Comparison of ENCODE assay signal across 1 cellular context in the genomic region with DNA sequence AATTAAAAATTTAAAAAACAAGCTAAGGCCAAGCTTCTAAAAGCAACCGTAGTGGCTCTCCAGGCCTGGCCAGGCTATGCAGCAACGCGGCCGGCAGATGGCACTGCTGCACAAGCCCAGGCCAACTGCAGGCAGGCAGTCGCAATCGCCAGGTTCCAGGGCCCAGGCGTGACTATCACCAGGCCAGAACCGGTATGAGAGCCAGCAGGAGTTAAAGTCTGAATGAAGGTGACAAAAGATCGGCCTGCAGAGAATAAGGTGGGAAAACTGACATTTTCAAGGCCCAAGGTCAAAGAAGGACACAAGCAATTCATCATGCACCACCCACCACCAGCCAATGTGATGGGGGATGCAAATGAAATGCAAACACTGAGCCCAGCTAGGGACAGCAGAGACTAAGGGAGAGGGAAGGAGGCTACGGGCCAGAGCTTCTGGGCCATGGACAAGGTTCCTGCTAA.
A peak's percentile ranks its signal among the peaks of the same experiment; 100 is the strongest.
TF ChIP-seq lines count a peak whose summit lies in the region.

No MANE protein-coding gene starts in this region.

TF ChIP-seq in HepG2, 621 proteins besides CTCF, POLR2A, EP300 and RAD21 (continued from another document and continues in another):
- TF ChIP-seq, protein P1, sequence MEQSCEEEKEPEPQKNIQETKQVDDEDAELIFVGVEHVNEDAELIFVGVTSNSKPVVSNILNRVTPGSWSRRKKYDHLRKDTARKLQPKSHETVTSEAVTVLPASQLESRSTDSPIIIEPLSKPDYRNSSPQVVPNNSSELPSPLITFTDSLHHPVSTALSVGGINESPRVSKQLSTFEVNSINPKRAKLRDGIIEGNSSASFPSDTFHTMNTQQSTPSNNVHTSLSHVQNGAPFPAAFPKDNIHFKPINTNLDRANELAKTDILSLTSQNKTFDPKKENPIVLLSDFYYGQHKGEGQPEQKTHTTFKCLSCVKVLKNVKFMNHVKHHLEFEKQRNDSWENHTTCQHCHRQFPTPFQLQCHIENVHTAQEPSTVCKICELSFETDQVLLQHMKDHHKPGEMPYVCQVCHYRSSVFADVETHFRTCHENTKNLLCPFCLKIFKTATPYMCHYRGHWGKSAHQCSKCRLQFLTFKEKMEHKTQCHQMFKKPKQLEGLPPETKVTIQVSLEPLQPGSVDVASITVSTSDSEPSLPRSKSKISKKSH (CRISPR knock-in tag; IDR thresholded peaks at IDR 0.05; ENCODE audit: borderline replicate concordance): peak; percentile 29; the same call in 1 of the 2 replicates
- TF ChIP-seq KDM3A (CRISPR knock-in tag; IDR thresholded peaks at IDR 0.05; ENCODE audit: low read depth): peak; percentile 35; the same call in 1 of the 2 replicates
- TF ChIP-seq TBX2 (CRISPR knock-in tag; IDR thresholded peaks at IDR 0.05; ENCODE audit: borderline replicate concordance): no peak
- TF ChIP-seq AKNA (CRISPR knock-in tag; IDR thresholded peaks at IDR 0.05; ENCODE audit: borderline replicate concordance): no peak
- no peak for TF ChIP-seq ZNF747 (CRISPR knock-in tag; IDR thresholded peaks at IDR 0.05; ENCODE audit: borderline replicate concordance)
- TF ChIP-seq ZNF615 (CRISPR knock-in tag; IDR thresholded peaks at IDR 0.05; ENCODE audit: borderline replicate concordance): no peak
- TF ChIP-seq SP5 (CRISPR knock-in tag; IDR thresholded peaks at IDR 0.05; ENCODE audit: borderline replicate concordance, low read depth): no peak
- TF ChIP-seq TCF7L2 (IDR thresholded peaks at IDR 0.05; ENCODE audit: low read depth, low read length): no peak
- TF ChIP-seq AHR (CRISPR knock-in tag; IDR thresholded peaks at IDR 0.05): peak; percentile 58; the same call in 1 of the 2 replicates
- no peak for TF ChIP-seq DBP (CRISPR knock-in tag; IDR thresholded peaks at IDR 0.05; ENCODE audit: not compliant biosample characterization)
- no peak for TF ChIP-seq SRSF9 (IDR thresholded peaks at IDR 0.05; ENCODE audit: borderline replicate concordance, insufficient read depth, low read depth, low read length, poor library complexity, severe bottlenecking)
- no peak for TF ChIP-seq ZNF274 (CRISPR knock-in tag; IDR thresholded peaks at IDR 0.05)
- TF ChIP-seq, protein P2, sequence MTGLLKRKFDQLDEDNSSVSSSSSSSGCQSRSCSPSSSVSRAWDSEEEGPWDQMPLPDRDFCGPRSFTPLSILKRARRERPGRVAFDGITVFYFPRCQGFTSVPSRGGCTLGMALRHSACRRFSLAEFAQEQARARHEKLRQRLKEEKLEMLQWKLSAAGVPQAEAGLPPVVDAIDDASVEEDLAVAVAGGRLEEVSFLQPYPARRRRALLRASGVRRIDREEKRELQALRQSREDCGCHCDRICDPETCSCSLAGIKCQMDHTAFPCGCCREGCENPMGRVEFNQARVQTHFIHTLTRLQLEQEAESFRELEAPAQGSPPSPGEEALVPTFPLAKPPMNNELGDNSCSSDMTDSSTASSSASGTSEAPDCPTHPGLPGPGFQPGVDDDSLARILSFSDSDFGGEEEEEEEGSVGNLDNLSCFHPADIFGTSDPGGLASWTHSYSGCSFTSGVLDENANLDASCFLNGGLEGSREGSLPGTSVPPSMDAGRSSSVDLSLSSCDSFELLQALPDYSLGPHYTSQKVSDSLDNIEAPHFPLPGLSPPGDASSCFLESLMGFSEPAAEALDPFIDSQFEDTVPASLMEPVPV (CRISPR knock-in tag; IDR thresholded peaks at IDR 0.05): no peak
- TF ChIP-seq, protein P3, sequence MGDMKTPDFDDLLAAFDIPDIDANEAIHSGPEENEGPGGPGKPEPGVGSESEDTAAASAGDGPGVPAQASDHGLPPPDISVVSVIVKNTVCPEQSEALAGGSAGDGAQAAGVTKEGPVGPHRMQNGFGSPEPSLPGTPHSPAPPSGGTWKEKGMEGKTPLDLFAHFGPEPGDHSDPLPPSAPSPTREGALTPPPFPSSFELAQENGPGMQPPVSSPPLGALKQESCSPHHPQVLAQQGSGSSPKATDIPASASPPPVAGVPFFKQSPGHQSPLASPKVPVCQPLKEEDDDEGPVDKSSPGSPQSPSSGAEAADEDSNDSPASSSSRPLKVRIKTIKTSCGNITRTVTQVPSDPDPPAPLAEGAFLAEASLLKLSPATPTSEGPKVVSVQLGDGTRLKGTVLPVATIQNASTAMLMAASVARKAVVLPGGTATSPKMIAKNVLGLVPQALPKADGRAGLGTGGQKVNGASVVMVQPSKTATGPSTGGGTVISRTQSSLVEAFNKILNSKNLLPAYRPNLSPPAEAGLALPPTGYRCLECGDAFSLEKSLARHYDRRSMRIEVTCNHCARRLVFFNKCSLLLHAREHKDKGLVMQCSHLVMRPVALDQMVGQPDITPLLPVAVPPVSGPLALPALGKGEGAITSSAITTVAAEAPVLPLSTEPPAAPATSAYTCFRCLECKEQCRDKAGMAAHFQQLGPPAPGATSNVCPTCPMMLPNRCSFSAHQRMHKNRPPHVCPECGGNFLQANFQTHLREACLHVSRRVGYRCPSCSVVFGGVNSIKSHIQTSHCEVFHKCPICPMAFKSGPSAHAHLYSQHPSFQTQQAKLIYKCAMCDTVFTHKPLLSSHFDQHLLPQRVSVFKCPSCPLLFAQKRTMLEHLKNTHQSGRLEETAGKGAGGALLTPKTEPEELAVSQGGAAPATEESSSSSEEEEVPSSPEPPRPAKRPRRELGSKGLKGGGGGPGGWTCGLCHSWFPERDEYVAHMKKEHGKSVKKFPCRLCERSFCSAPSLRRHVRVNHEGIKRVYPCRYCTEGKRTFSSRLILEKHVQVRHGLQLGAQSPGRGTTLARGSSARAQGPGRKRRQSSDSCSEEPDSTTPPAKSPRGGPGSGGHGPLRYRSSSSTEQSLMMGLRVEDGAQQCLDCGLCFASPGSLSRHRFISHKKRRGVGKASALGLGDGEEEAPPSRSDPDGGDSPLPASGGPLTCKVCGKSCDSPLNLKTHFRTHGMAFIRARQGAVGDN (CRISPR knock-in tag; IDR thresholded peaks at IDR 0.05): peak; percentile 53
- TF ChIP-seq GPN1 (CRISPR knock-in tag; IDR thresholded peaks at IDR 0.05; ENCODE audit: borderline replicate concordance): no peak
- TF ChIP-seq, protein P4, sequence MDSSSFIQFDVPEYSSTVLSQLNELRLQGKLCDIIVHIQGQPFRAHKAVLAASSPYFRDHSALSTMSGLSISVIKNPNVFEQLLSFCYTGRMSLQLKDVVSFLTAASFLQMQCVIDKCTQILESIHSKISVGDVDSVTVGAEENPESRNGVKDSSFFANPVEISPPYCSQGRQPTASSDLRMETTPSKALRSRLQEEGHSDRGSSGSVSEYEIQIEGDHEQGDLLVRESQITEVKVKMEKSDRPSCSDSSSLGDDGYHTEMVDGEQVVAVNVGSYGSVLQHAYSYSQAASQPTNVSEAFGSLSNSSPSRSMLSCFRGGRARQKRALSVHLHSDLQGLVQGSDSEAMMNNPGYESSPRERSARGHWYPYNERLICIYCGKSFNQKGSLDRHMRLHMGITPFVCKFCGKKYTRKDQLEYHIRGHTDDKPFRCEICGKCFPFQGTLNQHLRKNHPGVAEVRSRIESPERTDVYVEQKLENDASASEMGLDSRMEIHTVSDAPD (CRISPR knock-in tag; IDR thresholded peaks at IDR 0.05): no peak
- TF ChIP-seq CSRNP2 (CRISPR knock-in tag; conservative IDR thresholded peaks at IDR 0.05; ENCODE audit: low read depth): no peak
- no peak for TF ChIP-seq HIC2 (CRISPR knock-in tag; IDR thresholded peaks at IDR 0.05; ENCODE audit: low read depth)
- 0 out of 2 replicates have a peak, but pooled peaks have one; percentile 21 for TF ChIP-seq RXRB (CRISPR knock-in tag; IDR thresholded peaks at IDR 0.05; ENCODE audit: borderline replicate concordance)
- TF ChIP-seq KDM2A (CRISPR knock-in tag; IDR thresholded peaks at IDR 0.05; ENCODE audit: borderline replicate concordance, low read depth): peak; percentile 53; the same call in 1 of the 2 replicates
- TF ChIP-seq ZFP41 (CRISPR knock-in tag; IDR thresholded peaks at IDR 0.05; ENCODE audit: borderline replicate concordance): no peak
- TF ChIP-seq ZNF350 (CRISPR knock-in tag; IDR thresholded peaks at IDR 0.05; ENCODE audit: borderline replicate concordance, low read depth): no peak
- TF ChIP-seq, protein P5, sequence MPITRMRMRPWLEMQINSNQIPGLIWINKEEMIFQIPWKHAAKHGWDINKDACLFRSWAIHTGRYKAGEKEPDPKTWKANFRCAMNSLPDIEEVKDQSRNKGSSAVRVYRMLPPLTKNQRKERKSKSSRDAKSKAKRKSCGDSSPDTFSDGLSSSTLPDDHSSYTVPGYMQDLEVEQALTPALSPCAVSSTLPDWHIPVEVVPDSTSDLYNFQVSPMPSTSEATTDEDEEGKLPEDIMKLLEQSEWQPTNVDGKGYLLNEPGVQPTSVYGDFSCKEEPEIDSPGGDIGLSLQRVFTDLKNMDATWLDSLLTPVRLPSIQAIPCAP (CRISPR knock-in tag; IDR thresholded peaks at IDR 0.05; ENCODE audit: low read depth): no peak
- no peak for TF ChIP-seq SRSF1 (optimal IDR thresholded peaks at IDR 0.05; ENCODE audit: low read depth, low read length)
- no peak for TF ChIP-seq DMTF1 (CRISPR knock-in tag; IDR thresholded peaks at IDR 0.05)
- no peak for TF ChIP-seq CBFB (CRISPR knock-in tag; IDR thresholded peaks at IDR 0.05)
- no peak for TF ChIP-seq ISX (CRISPR knock-in tag; conservative IDR thresholded peaks at IDR 0.05)
